ENCODE assay signal across 33 cellular contexts in the genomic region with DNA sequence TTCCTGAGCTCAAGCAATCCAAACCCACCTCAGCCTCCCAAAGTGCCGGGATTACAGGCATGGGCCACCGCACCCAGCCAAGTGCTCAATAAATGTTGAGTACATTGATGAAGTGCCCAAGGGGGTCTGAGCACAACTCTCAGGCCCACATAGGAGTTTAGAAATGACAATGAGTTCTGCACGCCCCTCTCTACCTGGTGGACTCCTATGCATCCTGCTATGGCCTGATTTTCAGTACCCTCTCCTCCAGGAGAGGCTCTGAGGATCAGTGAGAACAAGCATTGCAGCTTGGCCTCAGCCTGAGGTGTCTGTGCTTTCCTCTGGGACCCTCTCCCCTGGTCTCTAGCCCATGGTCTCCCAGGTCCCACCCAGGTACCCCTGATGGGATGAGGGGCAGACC. TPM values are rescaled to one million over a fixed set of nuclear protein-coding genes. Genes with fewer than 3 reads are reported as not detected.
"Had no signal": no experiment of that assay in that cellular context is flagged by ENCODE, and none has a peak within 500 bp of the region (broad histone marks: within the 10 kb centered on the region; RNA-seq: fewer than 3 reads in every experiment).

No MANE protein-coding gene starts in this region.

- H3K27ac ChIP-seq: ascending aorta, brain microvascular endothelial cell, esophagus muscularis mucosa, left lung, lower lobe of right lung, pancreas, prostate gland, skin epidermis, testis, vagina had no signal

- ATAC-seq: left lung; lower lobe of right lung; natural killer cell; pancreas; stimulated activated naive CD8-positive, alpha-beta T cell treated with anti-CD3 and anti-CD28 coated beads, Interleukin-15, Interleukin-2, amounts not matched to agents 100 U/mL and 50 U/mL, for 24 hours had no signal

- H3K27me3 ChIP-seq: ascending aorta, brain microvascular endothelial cell, pancreas, testis, vagina had no signal

- H3K36me3 ChIP-seq: ascending aorta, brain microvascular endothelial cell, esophagus muscularis mucosa, left lung, lower lobe of right lung, pancreas, prostate gland, vagina had no signal

- H3K4me3 ChIP-seq: ascending aorta, esophagus muscularis mucosa, left lung, lower lobe of right lung, pancreas, prostate gland, skin epidermis, testis, vagina had no signal

- H3K4me3 Mint-ChIP-seq: activated CD4-positive, alpha-beta memory T cell treated with anti-CD3 and anti-CD28 coated beads for 36 hours; activated naive CD4-positive, alpha-beta T cell treated with anti-CD3 and anti-CD28 coated beads, Interleukin-2, amount 10 ng/mL, durations not matched to agents 7 days and 5 days; activated naive CD8-positive, alpha-beta T cell treated with anti-CD3 and anti-CD28 coated beads, Interleukin-2, amount 10 ng/mL, durations not matched to agents 7 days and 5 days; endodermal cell; natural killer cell; type B pancreatic cell had no signal

- H3K9me3 ChIP-seq: ascending aorta, esophagus muscularis mucosa, left lung, lower lobe of right lung, pancreas, prostate gland, testis, vagina had no signal

- H3K36me3 Mint-ChIP-seq: activated CD4-positive, alpha-beta memory T cell treated with anti-CD3 and anti-CD28 coated beads for 36 hours; activated naive CD4-positive, alpha-beta T cell treated with anti-CD3 and anti-CD28 coated beads, Interleukin-2, amount 10 ng/mL, durations not matched to agents 7 days and 5 days; activated naive CD8-positive, alpha-beta T cell treated with anti-CD3 and anti-CD28 coated beads, Interleukin-2, amount 10 ng/mL, durations not matched to agents 7 days and 5 days; natural killer cell; type B pancreatic cell had no signal

- H3K9me3 Mint-ChIP-seq: activated CD4-positive, alpha-beta memory T cell treated with anti-CD3 and anti-CD28 coated beads for 36 hours; endodermal cell; type B pancreatic cell had no signal

- H3K27me3 Mint-ChIP-seq: type B pancreatic cell had no signal

- H3K27ac Mint-ChIP-seq: activated CD4-positive, alpha-beta memory T cell treated with anti-CD3 and anti-CD28 coated beads for 36 hours; activated naive CD4-positive, alpha-beta T cell treated with anti-CD3 and anti-CD28 coated beads, Interleukin-2, amount 10 ng/mL, durations not matched to agents 7 days and 5 days; activated naive CD8-positive, alpha-beta T cell treated with anti-CD3 and anti-CD28 coated beads, Interleukin-2, amount 10 ng/mL, durations not matched to agents 7 days and 5 days; natural killer cell; type B pancreatic cell had no signal

- FAIRE-seq: frontal cortex, islet of Langerhans, pancreas had no signal

- H3K4me1 Mint-ChIP-seq: activated naive CD4-positive, alpha-beta T cell treated with anti-CD3 and anti-CD28 coated beads, Interleukin-2, amount 10 ng/mL, durations not matched to agents 7 days and 5 days; activated naive CD8-positive, alpha-beta T cell treated with anti-CD3 and anti-CD28 coated beads, Interleukin-2, amount 10 ng/mL, durations not matched to agents 7 days and 5 days had no signal

- DNase-seq: activated CD4-positive, alpha-beta memory T cell treated with anti-CD3 and anti-CD28 coated beads for 36 hours; activated CD4-positive, alpha-beta T cell treated with anti-CD3 and anti-CD28 coated beads for 4 hours; activated CD8-positive, alpha-beta memory T cell treated with anti-CD3 and anti-CD28 coated beads, Interleukin-2, amount 50 U/mL, for 4 hours; activated gamma-delta T cell; activated naive CD4-positive, alpha-beta T cell treated with anti-CD3 and anti-CD28 coated beads, Interleukin-2, amount 10 ng/mL, durations not matched to agents 7 days and 5 days; activated naive CD8-positive, alpha-beta T cell treated with anti-CD3 and anti-CD28 coated beads, Interleukin-2, amount 10 ng/mL, durations not matched to agents 7 days and 5 days; activated T-cell treated with anti-CD3 and anti-CD28 coated beads, Interleukin-2, amount 50 U/mL, for 1 hour; brain microvascular endothelial cell; caudate nucleus; endodermal cell; left lung; lower lobe of right lung; mesenchymal stem cell; natural killer cell; nucleus accumbens; stimulated activated CD4-positive, alpha-beta T cell treated with anti-CD3 and anti-CD28 coated beads, Interleukin-12 subunit alpha, Interleukin-12 subunit beta, amount 100 ng/mL, for 4 hours; stimulated activated CD4-positive, alpha-beta T cell treated with anti-CD3 and anti-CD28 coated beads, Interleukin-4, amount 100 ng/mL, for 1 hour; stimulated activated naive CD8-positive, alpha-beta T cell treated with anti-CD3 and anti-CD28 coated beads, Interleukin-15, Interleukin-2, amounts not matched to agents 100 U/mL and 50 U/mL, for 24 hours; testis had no signal

- H3K4me1 ChIP-seq: ascending aorta, pancreas had no signal

RNA-seq across cellular contexts. Expression of gene GRIFIN, which starts 20.9 kb away (rescaled TPM):
- total RNA-seq: activated CD4-positive, alpha-beta memory T cell treated with anti-CD3 and anti-CD28 coated beads for 36 hours; activated CD8-positive, alpha-beta memory T cell treated with anti-CD3 and anti-CD28 coated beads for 36 hours; activated naive CD8-positive, alpha-beta T cell treated with anti-CD3 and anti-CD28 coated beads, Interleukin-2, amount 10 ng/mL, durations not matched to agents 7 days and 5 days; ascending aorta; chondrocyte; endodermal cell; esophagus muscularis mucosa; frontal cortex; left lung; lower lobe of right lung; mononuclear cell; natural killer cell; pancreas; prostate gland; sciatic nerve; T-helper 1 cell treated with Interleukin-12 subunit alpha and Interleukin-12 subunit beta and Interleukin-4 antibody, amounts not matched to agents 30 ng/mL and 1 ng/mL, for 36 hours; testis; vagina had no signal
- polyA plus RNA-seq: pancreas had no signal
